Comparison of ENCODE assay signal across 8 cellular contexts in genomic region chr12:6550294-6551062, GRCh38. TPM values are rescaled to one million over a fixed set of nuclear protein-coding genes. Genes with fewer than 3 reads are reported as not detected.
DNase-seq lines count a peak whose midpoint lies in the region; ATAC-seq and TF ChIP-seq lines count a peak whose summit lies in the region.
"Had no signal": no experiment of that assay in that cellular context is flagged by ENCODE, and none has a peak within 500 bp of the region (broad histone marks: within the 10 kb centered on the region; RNA-seq: fewer than 3 reads in every experiment).

No MANE protein-coding gene starts in this region.

- no peak overlapping the region for H3K14ac ChIP-seq in trophoblast cell (ENCODE audit: low read length)

- H3K9me3 ChIP-seq in colonic mucosa = no peaks in the 10 kb centered on the region
- peaks cover 6% of the 10 kb centered on the region for H3K9me3 ChIP-seq in trophoblast cell (ENCODE audit: insufficient read depth, low read depth, low read length)

- no peak overlapping the region for H2AFZ ChIP-seq in trophoblast cell (ENCODE audit: insufficient read depth, low read length, poor library complexity)

- intact Hi-C loops in colonic mucosa (cut with DNase I) = no loop called here

- H3K27ac ChIP-seq in colonic mucosa (peak overlapping the region; percentile 49), trophoblast cell (ENCODE audit: low read depth, low read length) (no peak overlapping the region)

- H3K9ac ChIP-seq in colonic mucosa (ENCODE audit: low read depth in 2 of 2, low read length in 2 of 2) (peak overlapping the region in 1 of 2 donors; percentile 66), trophoblast cell (ENCODE audit: low read length) (no peak overlapping the region)

- DNase-seq in H7 (peak; percentile 34), colonic mucosa (no peak), trophoblast cell (no peak), amniotic stem cell (lab: John Stamatoyannopoulos, UW) (no peak), COR-L47 (lab: John Stamatoyannopoulos, UW) (no peak)
- DNase-seq: activated CD8-positive, alpha-beta memory T cell treated with anti-CD3 and anti-CD28 coated beads for 24 hours; CD4-positive, alpha-beta memory T cell had no signal

- no peak overlapping the region for H3K23ac ChIP-seq in trophoblast cell (ENCODE audit: low read length)

- peak overlapping the region; percentile 14 for H2AK5ac ChIP-seq in trophoblast cell (ENCODE audit: low read length)

- no CpG with 5 or more reads among the region's 24 CpGs for WGBS in trophoblast cell (ENCODE audit: extremely low coverage, insufficient coverage, insufficient read length)

- no peak overlapping the region for H2BK120ac ChIP-seq in trophoblast cell (ENCODE audit: insufficient read depth, low read length, poor library complexity)

- no peak overlapping the region for H3K4me3 ChIP-seq in H7 (ENCODE audit: insufficient read depth, low read depth, low read length)
- no peak overlapping the region for H3K4me3 ChIP-seq in colonic mucosa
- no peak overlapping the region for H3K4me3 ChIP-seq in trophoblast cell (ENCODE audit: low read depth, low read length)

- H4K91ac ChIP-seq in trophoblast cell (ENCODE audit: low read depth, low read length) = no peak overlapping the region

- H2BK5ac ChIP-seq in trophoblast cell (ENCODE audit: low read depth, low read length, poor library complexity) = no peak overlapping the region

- no peak overlapping the region for H2BK12ac ChIP-seq in trophoblast cell (ENCODE audit: low read length)

- no peak overlapping the region for H3K18ac ChIP-seq in trophoblast cell (ENCODE audit: low read length)

- H4K12ac ChIP-seq in trophoblast cell (ENCODE audit: low read depth, low read length) = no peak overlapping the region

- H3K4ac ChIP-seq in trophoblast cell (ENCODE audit: low read depth, low read length) = no peak overlapping the region

- H3K79me1 ChIP-seq in trophoblast cell (ENCODE audit: low read length) = peaks cover 4% of the 10 kb centered on the region

- H3K79me2 ChIP-seq in trophoblast cell (ENCODE audit: control insufficient read depth, insufficient read depth, low read length, poor library complexity) = peaks cover 3% of the 10 kb centered on the region

- H3K36me3 ChIP-seq in H7 (replicated peaks; ENCODE audit: control insufficient read depth, insufficient read depth, low read length) = peaks cover 15% of the 10 kb centered on the region
- H3K36me3 ChIP-seq in colonic mucosa = no peaks in the 10 kb centered on the region
- H3K36me3 ChIP-seq in trophoblast cell (ENCODE audit: control insufficient read depth in 1 of 2, insufficient read depth in 2 of 2, low read length in 2 of 2) = peaks cover 4 to 12% of the 10 kb centered on the region in 2 experiments

- H3K4me1 ChIP-seq in colonic mucosa = peaks cover 5% of the 10 kb centered on the region
- peaks cover 20 to 26% of the 10 kb centered on the region in 2 experiments for H3K4me1 ChIP-seq in trophoblast cell (ENCODE audit: control insufficient read depth in 1 of 2, insufficient read depth in 2 of 2, low read length in 2 of 2)

- no peak for ATAC-seq in GM19455 (IDR thresholded peaks at IDR 0.05; ENCODE audit: unreplicated experiment)

- TF ChIP-seq CTCF in colonic mucosa (IDR thresholded peaks at IDR 0.05) = no peak

- no peak overlapping the region for H4K8ac ChIP-seq in trophoblast cell (ENCODE audit: low read depth, low read length)

- peaks cover 2% of the 10 kb centered on the region; the same call in 1 of the 2 replicates for H3K27me3 ChIP-seq in H7 (ENCODE audit: control insufficient read depth, insufficient read depth, low read length)
- no peaks in the 10 kb centered on the region for H3K27me3 ChIP-seq in colonic mucosa
- H3K27me3 ChIP-seq in trophoblast cell (ENCODE audit: insufficient read depth, low read length) = no peaks in the 10 kb centered on the region

- H3K4me2 ChIP-seq in trophoblast cell (ENCODE audit: low read length) = no peak overlapping the region

RNA-seq across cellular contexts. Expression of gene IFFO1, which starts 5.4 kb away (rescaled TPM):
- total RNA-seq in H7 (2014; rRNA removed; shearing (Covaris generic)) = 15.1 and 18.2 TPM in 2 replicates
- total RNA-seq in colonic mucosa = 1 to 10 TPM; 2.5 to 4.1 TPM
- polyA plus RNA-seq in trophoblast cell (2013) = 5.1 and 5.3 TPM in 2 replicates

RNA-seq across cellular contexts. Expression of gene GAPDH, which starts 16.2 kb away (rescaled TPM):
- 6,920 and 8,270 TPM in 2 replicates for total RNA-seq in H7 (2014; rRNA removed; shearing (Covaris generic))
- 1,000 to 10,000 TPM; 3,442 to 3,768 TPM for total RNA-seq in colonic mucosa
- 5,061 and 5,152 TPM in 2 replicates for polyA plus RNA-seq in trophoblast cell (2013)

RNA-seq across cellular contexts. Expression of gene NOP2, which starts 17.6 kb away (rescaled TPM):
- 64.2 and 68.8 TPM in 2 replicates for total RNA-seq in H7 (2014; rRNA removed; shearing (Covaris generic))
- total RNA-seq in colonic mucosa = 10 to 100 TPM; 19.1 to 39.6 TPM
- polyA plus RNA-seq in trophoblast cell (2013) = 47.1 and 49.3 TPM in 2 replicates

RNA-seq across cellular contexts. Expression of gene NCAPD2, which starts 56.6 kb away (rescaled TPM):
- total RNA-seq in H7 (2014; rRNA removed; shearing (Covaris generic)) = 104 and 113 TPM in 2 replicates
- total RNA-seq in colonic mucosa = 10 to 100 TPM; 35.9 to 94.1 TPM
- polyA plus RNA-seq in trophoblast cell (2013) = 39.3 and 41.7 TPM in 2 replicates

RNA-seq across cellular contexts. Expression of gene CHD4, which starts 56.7 kb away (rescaled TPM):
- total RNA-seq in H7 (2014; rRNA removed; shearing (Covaris generic)) = 236 and 245 TPM in 2 replicates
- 100 to 1,000 TPM; 153 to 199 TPM for total RNA-seq in colonic mucosa
- 121 and 123 TPM in 2 replicates for polyA plus RNA-seq in trophoblast cell (2013)
